Comparison of ENCODE assay signal across 15 cellular contexts in the genomic region with DNA sequence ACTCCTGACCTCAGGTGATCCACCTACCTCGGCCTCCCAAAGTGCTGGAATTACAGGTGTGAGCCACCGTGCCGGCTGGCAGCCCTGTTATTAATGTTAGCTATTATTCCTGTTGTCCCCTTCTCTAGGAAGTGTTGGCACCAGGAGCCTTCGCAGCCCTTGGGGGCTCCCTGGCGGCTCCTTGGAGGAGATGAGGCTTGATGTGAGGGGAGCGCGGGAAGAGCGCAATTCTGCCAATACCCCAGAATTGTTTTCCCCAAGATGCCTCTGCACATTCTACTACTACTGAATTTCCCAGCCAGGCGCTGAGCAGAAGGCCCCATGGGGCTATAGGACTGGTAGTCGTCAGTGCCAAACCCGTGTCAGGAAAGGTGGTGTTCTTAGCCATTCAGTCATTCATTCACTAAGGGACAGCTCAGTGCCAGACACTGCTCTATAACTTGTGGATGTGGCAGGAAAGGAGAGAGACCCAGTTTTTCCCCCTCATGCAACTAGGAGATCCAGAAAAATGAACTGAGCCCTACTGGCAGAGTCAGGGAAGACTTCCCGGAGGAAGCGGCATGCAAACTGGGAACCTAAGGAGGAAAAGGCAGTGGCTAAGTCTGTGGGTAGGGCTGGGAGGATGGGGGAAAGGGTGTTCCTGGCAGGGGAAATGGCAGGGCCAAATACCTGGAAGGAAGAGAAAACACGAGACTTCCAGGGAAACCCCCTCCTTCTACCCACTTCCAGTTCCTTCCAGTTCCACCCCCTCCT. TPM values are rescaled to one million over a fixed set of nuclear protein-coding genes. Genes with fewer than 3 reads are reported as not detected.
DNase-seq lines count a peak whose midpoint lies in the region; ATAC-seq, FAIRE-seq and TF ChIP-seq lines count a peak whose summit lies in the region.
"Had no signal": no experiment of that assay in that cellular context is flagged by ENCODE, and none has a peak within 500 bp of the region (broad histone marks: within the 10 kb centered on the region; RNA-seq: fewer than 3 reads in every experiment).

No MANE protein-coding gene starts in this region.

- in situ Hi-C loops in HepG2 (cut with HindIII; ENCODE audit: extremely low pct_ligation_motif_present, low pct_unique_long_range_greater_than_20kb) = no loop called here

- 0 out of 2 replicates have a peak, but pooled peaks cover 2% of the 10 kb centered on the region for H4K20me1 ChIP-seq in HepG2 (ENCODE audit: insufficient read depth, low read length)
- no peaks in the 10 kb centered on the region for H4K20me1 ChIP-seq in fibroblast of lung (ENCODE audit: control insufficient read depth, extremely low read depth, insufficient read depth, low read length)

- FAIRE-seq in HepG2 (lab: Jason Lieb, UNC) = no peak
- FAIRE-seq: A204.1 had no signal

- H3K9ac ChIP-seq in HepG2 (ENCODE audit: insufficient read depth, low read depth, low read length) (no peak overlapping the region), fibroblast of lung (ENCODE audit: insufficient read depth, low read length) (no peak overlapping the region)

- H3K4me1 Mint-ChIP-seq in neural crest cell = peaks cover 67% of the 10 kb centered on the region
- H3K4me1 Mint-ChIP-seq: CD8-positive, alpha-beta memory T cell; memory B cell had no signal

- ATAC-seq in HepG2 (no peak), right lobe of liver (no peak), GM21825 (IDR thresholded peaks at IDR 0.05; ENCODE audit: unreplicated experiment) (no peak)
- ATAC-seq: activated CD8-positive, alpha-beta T cell treated with anti-CD3 and anti-CD28 coated beads for 36 hours; gastrocnemius medialis had no signal

- DNase-seq in HepG2 (ENCODE audit: low spot score) (no peak), right lobe of liver (no peak), fibroblast of lung (ENCODE audit: low read depth in 2 of 2) (no peak), neural crest cell (ENCODE audit: low read depth, low spot score) (no peak), thyroid gland (no peak), hypothalamus (lab: John Stamatoyannopoulos, UW) (no peak)
- no peak for DNase-seq in stimulated activated CD4-positive, alpha-beta T cell treated with anti-CD3 and anti-CD28 coated beads, Interleukin-15, amount 100 ng/mL, for 24 hours
- DNase-seq: activated CD8-positive, alpha-beta T cell treated with anti-CD3 and anti-CD28 coated beads for 36 hours; CD8-positive, alpha-beta memory T cell; effector CD4-positive, alpha-beta T cell; gastrocnemius medialis; NCI-H2171 treated with DMSO at 0.1 percent for 48 hours had no signal

- TF ChIP-seq POLR2A in HepG2 (IDR thresholded peaks at IDR 0.05; ENCODE audit: insufficient read depth in 1 of 2, low read depth in 2 of 2, low read length in 2 of 2) (no peak), right lobe of liver (IDR thresholded peaks at IDR 0.05) (no peak), thyroid gland (IDR thresholded peaks at IDR 0.05) (no peak)

- H3K4me1 ChIP-seq in HepG2 (ENCODE audit: insufficient read depth, low read length) (peaks cover 42% of the 10 kb centered on the region), right lobe of liver (no peaks in the 10 kb centered on the region), fibroblast of lung (ENCODE audit: control insufficient read depth, extremely low read depth, insufficient read depth, low read length) (peaks cover 7% of the 10 kb centered on the region), thyroid gland (peaks cover 10 to 12% of the 10 kb centered on the region in 2 donors)

- H3K4me3 ChIP-seq in HepG2 (replicated peaks in 1 of 3; ENCODE audit: insufficient read depth in 1 of 3, low read depth in 2 of 3, low read length in 3 of 3) = no peak overlapping the region
- H3K4me3 ChIP-seq in right lobe of liver = no peak overlapping the region
- peak overlapping the region in 2 of 4 experiments; percentile 44 to 93 for H3K4me3 ChIP-seq in fibroblast of lung (replicated peaks in 1 of 4; ENCODE audit: control extremely low read depth in 1 of 4, insufficient read depth in 1 of 4, low read depth in 3 of 4, low read length in 4 of 4)
- no peak overlapping the region for H3K4me3 ChIP-seq in thyroid gland (replicated peaks in 1 of 3)

- H2AFZ ChIP-seq in HepG2 (ENCODE audit: low read length) (no peak overlapping the region), fibroblast of lung (ENCODE audit: low read length) (no peak overlapping the region)

- 99% methylated on average over 14 of the region's 14 CpGs for WGBS in HepG2 (ENCODE audit: low lambda C conversion rate)
- WGBS in right lobe of liver (ENCODE audit: insufficient coverage, low coverage, low lambda C conversion rate, missing lambda C conversion rate) = 94% methylated on average over 12 of the region's 14 CpGs
- 84 to 93% methylated on average over 13 to 14 of the region's 14 CpGs for WGBS in thyroid gland, 2 donors

- no peak overlapping the region for H3K27ac ChIP-seq in HepG2 (ENCODE audit: extremely low read length, insufficient read depth, low read length)
- no peak overlapping the region for H3K27ac ChIP-seq in right lobe of liver
- no peak overlapping the region for H3K27ac ChIP-seq in fibroblast of lung (ENCODE audit: insufficient read depth, low read length)
- no peak overlapping the region for H3K27ac ChIP-seq in thyroid gland

- intact Hi-C loops in HepG2 (cut with micrococcal nuclease; ENCODE audit: unreplicated experiment) = loop anchor here (10.0 kb wide), 1 partner anchor 49 kb away; no protein-coding TSS in a partner anchor
- intact Hi-C loops in right lobe of liver (cut with DNase I) = no loop called here
- intact Hi-C loops in thyroid gland (cut with DNase I) = no loop called here

- H3K36me3 ChIP-seq in HepG2 (replicated peaks in 1 of 2; ENCODE audit: control insufficient read depth in 1 of 2, insufficient read depth in 2 of 2, low read length in 2 of 2) (peaks cover 0 to 15% of the 10 kb centered on the region in 2 experiments; a peak in 3 of 5 replicates), right lobe of liver (no peaks in the 10 kb centered on the region), fibroblast of lung (ENCODE audit: control insufficient read depth, insufficient read depth, low read length) (no peaks in the 10 kb centered on the region), thyroid gland (no peaks in the 10 kb centered on the region)
- H3K36me3 ChIP-seq: gastrocnemius medialis had no signal

- no peak for TF ChIP-seq RAD21 in HepG2 (CRISPR knock-in tag; IDR thresholded peaks at IDR 0.05)

- TF ChIP-seq CTCF in HepG2 (CRISPR knock-in tag; IDR thresholded peaks at IDR 0.05) = no peak
- no peak for TF ChIP-seq CTCF in right lobe of liver (IDR thresholded peaks at IDR 0.05)
- no peak for TF ChIP-seq CTCF in fibroblast of lung (conservative IDR thresholded peaks at IDR 0.05 in 1 of 2, IDR thresholded peaks at IDR 0.05 in 1 of 2; ENCODE audit: low read depth in 1 of 2, low read length in 2 of 2)
- no peak for TF ChIP-seq CTCF in neural crest cell (conservative IDR thresholded peaks at IDR 0.05)
- no peak for TF ChIP-seq CTCF in thyroid gland (IDR thresholded peaks at IDR 0.05)

- H3K4me2 ChIP-seq in HepG2 (ENCODE audit: low read depth, low read length) (no peak overlapping the region), fibroblast of lung (ENCODE audit: extremely low read depth, insufficient read depth, low read length) (peak overlapping the region; percentile 48)

- H3K27me3 ChIP-seq in HepG2 (ENCODE audit: control insufficient read depth in 1 of 2, insufficient read depth in 2 of 2, low read length in 2 of 2) = no peaks in the 10 kb centered on the region; a peak in 1 of 5 replicates
- no peaks in the 10 kb centered on the region for H3K27me3 ChIP-seq in right lobe of liver
- no peaks in the 10 kb centered on the region for H3K27me3 ChIP-seq in fibroblast of lung (ENCODE audit: control insufficient read depth, insufficient read depth, low read length)
- no peaks in the 10 kb centered on the region for H3K27me3 ChIP-seq in thyroid gland

- H3K9me3 ChIP-seq in HepG2 (ENCODE audit: low read length) (no peaks in the 10 kb centered on the region), right lobe of liver (no peaks in the 10 kb centered on the region), fibroblast of lung (ENCODE audit: control insufficient read depth, insufficient read depth, low read depth, low read length) (no peaks in the 10 kb centered on the region), thyroid gland (no peaks in the 10 kb centered on the region)
- H3K9me3 ChIP-seq: gastrocnemius medialis had no signal

- no peaks in the 10 kb centered on the region for H3K36me3 Mint-ChIP-seq in neural crest cell (ENCODE audit: low read depth)
- H3K36me3 Mint-ChIP-seq: memory B cell had no signal

- no peak overlapping the region for H3K27ac Mint-ChIP-seq in neural crest cell (ENCODE audit: unreplicated experiment)
- H3K27ac Mint-ChIP-seq: activated CD8-positive, alpha-beta T cell treated with anti-CD3 and anti-CD28 coated beads for 36 hours; CD8-positive, alpha-beta memory T cell; memory B cell had no signal

- peak overlapping the region; percentile 65 for H3K4me3 Mint-ChIP-seq in neural crest cell
- H3K4me3 Mint-ChIP-seq: activated CD8-positive, alpha-beta T cell treated with anti-CD3 and anti-CD28 coated beads for 36 hours; CD8-positive, alpha-beta memory T cell; memory B cell had no signal

- BruUV-seq in HepG2 (replicated peaks; lab: Mats Ljungman, UMichigan) = TSS peak; percentile 15

- TF ChIP-seq EP300 in HepG2 (IDR thresholded peaks at IDR 0.05; ENCODE audit: low read depth in 2 of 2, low read length in 2 of 2) (no peak), HepG2 (CRISPR knock-in tag; IDR thresholded peaks at IDR 0.05; ENCODE audit: borderline replicate concordance) (no peak)

- peaks cover 33% of the 10 kb centered on the region for H3K27me3 Mint-ChIP-seq in neural crest cell (ENCODE audit: low read depth)

- no peaks in the 10 kb centered on the region for H3K9me3 Mint-ChIP-seq in neural crest cell
- H3K9me3 Mint-ChIP-seq: activated CD8-positive, alpha-beta T cell treated with anti-CD3 and anti-CD28 coated beads for 36 hours; CD8-positive, alpha-beta memory T cell; memory B cell had no signal

- CTCF ChIA-PET in HepG2 (lab: Yijun Ruan, JAX; ENCODE audit: low intra/inter-chr PET ratio, low total read pairs) = no interaction called here

- POLR2A ChIA-PET in HepG2 (lab: Yijun Ruan, JAX) = no interaction called here

- H3K79me2 ChIP-seq in HepG2 (ENCODE audit: insufficient read depth, low read length) (peaks cover 67% of the 10 kb centered on the region), fibroblast of lung (ENCODE audit: control insufficient read depth, insufficient read depth, low read length) (peaks cover 22% of the 10 kb centered on the region)

RNA-seq across cellular contexts. Expression of gene FBLN1, which starts 3.5 kb away (rescaled TPM):
- total RNA-seq in HepG2 (2016; rRNA removed; fragmentation: Illumina TruSeq; extraction: Trizol) (21.6 and 37.3 TPM in 2 replicates), right lobe of liver (1 to 10 TPM; 1.6 to 6.6 (median 3.4) TPM), fibroblast of lung (209 and 270 TPM in 2 replicates), neural crest cell (152 and 163 TPM in 2 replicates), thyroid gland (100 to 1,000 TPM in 3 of 4 donors, 10 to 100 TPM in 1; 52.3 to 199 (median 163) TPM)
- total RNA-seq in HepG2 (2016; cell fraction: cytosol; rRNA removed; fragmentation: Illumina TruSeq; extraction: Trizol; ENCODE audit: low read depth) = 8.8 and 10.2 TPM in 2 replicates
- total RNA-seq in HepG2 (2016; cell fraction: insoluble cytoplasmic fraction; rRNA removed; fragmentation: Illumina TruSeq; extraction: Trizol) = 17.3 and 38.6 TPM in 2 replicates
- 18.8 and 20.1 TPM in 2 replicates for total RNA-seq in HepG2 (2016; cell fraction: membrane; rRNA removed; fragmentation: Illumina TruSeq; extraction: Trizol)
- 59.3 and 79.5 TPM in 2 replicates for total RNA-seq in HepG2 (2016; cell fraction: nucleus; rRNA removed; fragmentation: Illumina TruSeq; extraction: Trizol)
- polyA plus RNA-seq in HepG2 (2011; rRNA removed) (103 and 108 TPM in 2 replicates), fibroblast of lung (96.6 and 134 TPM in 2 replicates)
- 113 and 152 TPM in 2 replicates for polyA plus RNA-seq in HepG2 (2011; cell fraction: cytosol; rRNA removed)
- polyA plus RNA-seq in HepG2 (2011; cell fraction: nucleus; rRNA removed) = 98.0 and 115 TPM in 2 replicates
- polyA plus RNA-seq in HepG2 (2012) = 98.1 and 136 TPM in 2 replicates
- polyA plus RNA-seq in HepG2 (2016; cell fraction: cytosol; fragmentation: Illumina TruSeq; extraction: Trizol; ENCODE audit: low read depth) = 21.8 and 25.0 TPM in 2 replicates
- polyA plus RNA-seq in HepG2 (2016; cell fraction: insoluble cytoplasmic fraction; fragmentation: Illumina TruSeq; extraction: Trizol; ENCODE audit: low read depth) = 38.9 and 51.0 TPM in 2 replicates
- 28.4 and 31.5 TPM in 2 replicates for polyA plus RNA-seq in HepG2 (2016; cell fraction: membrane; fragmentation: Illumina TruSeq; extraction: Trizol; ENCODE audit: low read depth)
- 173 and 175 TPM in 2 replicates for polyA plus RNA-seq in HepG2 (2016; cell fraction: nucleus; fragmentation: Illumina TruSeq; extraction: Trizol; ENCODE audit: insufficient read depth, low read depth)
- polyA minus RNA-seq in HepG2 (2011; rRNA and poly(A)+ RNA removed; ENCODE audit: low replicate concordance) = 21.3 and 128 TPM in 2 replicates
- 68.7 and 81.8 TPM in 2 replicates for polyA minus RNA-seq in HepG2 (2011; cell fraction: cytosol; rRNA and poly(A)+ RNA removed)
- polyA minus RNA-seq in HepG2 (2011; cell fraction: nucleus; rRNA and poly(A)+ RNA removed) = 30.7 and 34.8 TPM in 2 replicates
- 162 and 217 TPM in 2 replicates for polyA plus RNA-seq in fibroblast of lung (2012)
- 126 and 208 TPM in 2 replicates for polyA minus RNA-seq in fibroblast of lung (ENCODE audit: low replicate concordance)
- total RNA-seq: CD8-positive, alpha-beta memory T cell had no signal
- polyA plus RNA-seq: CD8-positive, alpha-beta memory T cell had no signal
